17 cellular contexts compared by ENCODE assay signal in the genomic region with DNA sequence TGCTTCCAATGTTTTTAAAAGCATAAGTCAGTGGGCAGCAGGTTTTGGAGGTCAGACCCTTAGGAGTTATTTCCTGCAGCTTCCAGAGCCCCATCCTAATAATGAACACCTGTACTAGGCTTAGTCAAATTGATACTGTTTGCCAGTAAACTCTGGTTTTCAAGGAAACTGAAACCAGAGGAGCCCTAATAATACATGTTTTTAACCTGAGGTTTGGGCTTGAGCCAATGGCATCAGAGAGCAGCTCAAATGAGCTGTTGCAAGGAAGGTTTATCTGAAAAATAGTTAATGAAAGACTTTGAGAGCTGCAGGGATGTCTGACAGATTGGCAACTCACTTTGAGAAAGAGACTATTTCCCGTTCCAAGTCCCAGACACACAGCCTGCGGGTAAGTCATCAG. TPM values are rescaled to one million over a fixed set of nuclear protein-coding genes. Genes with fewer than 3 reads are reported as not detected.
DNase-seq lines count a peak whose midpoint lies in the region; ATAC-seq and TF ChIP-seq lines count a peak whose summit lies in the region.
"Had no signal": no experiment of that assay in that cellular context is flagged by ENCODE, and none has a peak within 500 bp of the region (broad histone marks: within the 10 kb centered on the region; RNA-seq: fewer than 3 reads in every experiment).

No MANE protein-coding gene starts in this region.

- H3K27me3 ChIP-seq in hepatocyte: no peaks in the 10 kb centered on the region
- H3K27me3 ChIP-seq in foreskin keratinocyte: no peaks in the 10 kb centered on the region
- H3K27me3 ChIP-seq: esophagus muscularis mucosa, suprapubic skin had no signal

- no peaks in the 10 kb centered on the region for H3K36me3 Mint-ChIP-seq in endothelial cell (ENCODE audit: low read depth, unreplicated experiment)
- no peaks in the 10 kb centered on the region for H3K36me3 Mint-ChIP-seq in activated T-cell treated with anti-CD3 and anti-CD28 coated beads, Interleukin-2, amount 50 U/mL, for 72 hours (ENCODE audit: insufficient read depth in 2 of 2)
- H3K36me3 Mint-ChIP-seq: memory B cell had no signal

- ATAC-seq in GM18870 (IDR thresholded peaks at IDR 0.05; ENCODE audit: unreplicated experiment) (peak; percentile 63), GM21737 (IDR thresholded peaks at IDR 0.05; ENCODE audit: unreplicated experiment) (peak; percentile 42), HG03175 (IDR thresholded peaks at IDR 0.05; ENCODE audit: unreplicated experiment) (peak; percentile 43), foreskin keratinocyte (no peak)
- no peak for ATAC-seq in activated T-cell treated with anti-CD3 and anti-CD28 coated beads, Interleukin-2, amount 50 U/mL, for 72 hours (replicated peaks in 1 of 2)

- no peaks in the 10 kb centered on the region for H3K27me3 Mint-ChIP-seq in endothelial cell (ENCODE audit: unreplicated experiment)
- no peaks in the 10 kb centered on the region for H3K27me3 Mint-ChIP-seq in activated T-cell treated with anti-CD3 and anti-CD28 coated beads, Interleukin-2, amount 50 U/mL, for 72 hours (ENCODE audit: low read depth)
- H3K27me3 Mint-ChIP-seq: memory B cell had no signal

- TF ChIP-seq CTCF in hepatocyte (IDR thresholded peaks at IDR 0.05; ENCODE audit: poor library complexity) (no peak), endothelial cell (IDR thresholded peaks at IDR 0.05; ENCODE audit: unreplicated experiment) (no peak), foreskin keratinocyte (conservative IDR thresholded peaks at IDR 0.05) (no peak)

- no peak overlapping the region for H3K4me3 Mint-ChIP-seq in endothelial cell (ENCODE audit: unreplicated experiment)
- no peak overlapping the region for H3K4me3 Mint-ChIP-seq in activated T-cell treated with anti-CD3 and anti-CD28 coated beads, Interleukin-2, amount 50 U/mL, for 72 hours
- H3K4me3 Mint-ChIP-seq: HFFc6, memory B cell had no signal

- H4K20me1 ChIP-seq in hepatocyte (ENCODE audit: insufficient read depth, poor library complexity, severe bottlenecking): no peaks in the 10 kb centered on the region
- H4K20me1 ChIP-seq: BLaER1 had no signal

- H3K4me1 Mint-ChIP-seq in endothelial cell (ENCODE audit: unreplicated experiment): no peaks in the 10 kb centered on the region
- H3K4me1 Mint-ChIP-seq in activated T-cell treated with anti-CD3 and anti-CD28 coated beads, Interleukin-2, amount 50 U/mL, for 72 hours (ENCODE audit: low read depth): no peaks in the 10 kb centered on the region
- H3K4me1 Mint-ChIP-seq: memory B cell had no signal

- no peaks in the 10 kb centered on the region for H3K9me2 ChIP-seq in hepatocyte (replicated peaks; ENCODE audit: insufficient read depth)

- no peak overlapping the region for H3K4me3 ChIP-seq in hepatocyte
- H3K4me3 ChIP-seq: BLaER1, esophagus muscularis mucosa, suprapubic skin had no signal

- H3K9me3 ChIP-seq in hepatocyte (ENCODE audit: low read depth): no peaks in the 10 kb centered on the region
- H3K9me3 ChIP-seq: BLaER1, esophagus muscularis mucosa, suprapubic skin had no signal

- no peak overlapping the region for H3K27ac Mint-ChIP-seq in endothelial cell (ENCODE audit: unreplicated experiment)
- H3K27ac Mint-ChIP-seq in activated T-cell treated with anti-CD3 and anti-CD28 coated beads, Interleukin-2, amount 50 U/mL, for 72 hours: no peak overlapping the region
- H3K27ac Mint-ChIP-seq: HFFc6, memory B cell had no signal

- no peaks in the 10 kb centered on the region for H3K9me3 Mint-ChIP-seq in endothelial cell (ENCODE audit: unreplicated experiment)
- peaks cover 0 to 3% of the 10 kb centered on the region in 2 donors for H3K9me3 Mint-ChIP-seq in activated T-cell treated with anti-CD3 and anti-CD28 coated beads, Interleukin-2, amount 50 U/mL, for 72 hours
- H3K9me3 Mint-ChIP-seq: memory B cell had no signal

- H3K4me2 ChIP-seq in hepatocyte: no peak overlapping the region
- H3K4me2 ChIP-seq: BLaER1 had no signal

- H3K4me1 ChIP-seq in hepatocyte (ENCODE audit: insufficient read depth) (no peaks in the 10 kb centered on the region), foreskin keratinocyte (no peaks in the 10 kb centered on the region)
- H3K4me1 ChIP-seq: BLaER1, esophagus muscularis mucosa, suprapubic skin had no signal

- no peaks in the 10 kb centered on the region for H3K36me3 ChIP-seq in hepatocyte (replicated peaks; ENCODE audit: insufficient read depth, low read depth)
- H3K36me3 ChIP-seq: BLaER1, esophagus muscularis mucosa, suprapubic skin had no signal

- H3K79me2 ChIP-seq in hepatocyte: no peaks in the 10 kb centered on the region

- H3K27ac ChIP-seq in hepatocyte (no peak overlapping the region), foreskin keratinocyte (no peak overlapping the region)
- H3K27ac ChIP-seq: BLaER1, esophagus muscularis mucosa, suprapubic skin had no signal

- no peak overlapping the region for H2AFZ ChIP-seq in hepatocyte

- 46% methylated on average over 2 of the region's 2 CpGs for WGBS in hepatocyte (ENCODE audit: low lambda C conversion rate, missing lambda C conversion rate)

- DNase-seq in hepatocyte (ENCODE audit: low spot score) (peak; percentile 8), amniotic stem cell (lab: John Stamatoyannopoulos, UW) (no peak), endothelial cell (ENCODE audit: low spot score) (no peak), foreskin keratinocyte (no peak)
- no peak for DNase-seq in activated T-cell treated with anti-CD3 and anti-CD28 coated beads, Interleukin-2, amount 50 U/mL, for 72 hours
- DNase-seq: activated CD4-positive, alpha-beta T cell treated with anti-CD3 and anti-CD28 coated beads, Interleukin-2, amount 50 U/mL, for 48 hours; activated gamma-delta T cell; HFFc6; NCI-H526; Right ventricle myocardium superior had no signal

RNA-seq across cellular contexts. Expression of a gene that starts 54.6 kb away (rescaled TPM):
- total RNA-seq in hepatocyte (1.8 and 3.5 TPM in 2 replicates), endothelial cell (ENCODE audit: unreplicated experiment) (14.7 TPM), foreskin keratinocyte (not detected in 2 replicates)
- polyA plus RNA-seq in hepatocyte (0.52 and 1.0 TPM in 2 replicates), foreskin keratinocyte (not detected in 2 replicates)
- total RNA-seq in activated T-cell treated with anti-CD3 and anti-CD28 coated beads, Interleukin-2, amount 50 U/mL, for 72 hours: not detected
- total RNA-seq: HFFc6, Right ventricle myocardium superior had no signal

Comparison
In these comparisons a context has a peak if more than half of its experiments do, and no peak if none do; other contexts are left out.
1. ATAC-seq: peak in GM18870 (single experiment), GM21737 (single experiment) and HG03175 (single experiment); none in activated T-cell treated with anti-CD3 and anti-CD28 coated beads, Interleukin-2, amount 50 U/mL, for 72 hours (0 of 2) and foreskin keratinocyte (single experiment).